ENCODE assay signal across 19 cellular contexts in the genomic region with DNA sequence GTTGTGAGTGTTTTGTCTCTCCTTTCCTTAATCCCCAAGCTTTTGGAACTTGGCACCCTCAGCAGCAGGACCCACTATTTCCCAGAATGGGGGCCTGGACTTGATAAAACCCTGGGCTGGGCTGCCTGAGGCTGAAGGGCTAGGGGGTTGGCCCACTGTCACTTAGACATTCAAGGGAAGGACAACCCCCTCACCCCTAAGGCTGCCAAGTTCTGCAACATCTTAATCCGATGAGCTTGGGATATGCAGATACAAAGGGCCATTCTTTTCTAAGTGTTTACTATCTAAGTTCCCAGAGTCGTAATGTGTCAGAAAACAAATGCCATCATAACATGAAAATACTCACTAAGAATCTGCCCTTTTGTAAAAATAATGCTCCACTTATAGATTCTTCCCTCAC. TPM values are rescaled to one million over a fixed set of nuclear protein-coding genes. Genes with fewer than 3 reads are reported as not detected.
DNase-seq lines count a peak whose midpoint lies in the region; ATAC-seq, FAIRE-seq and TF ChIP-seq lines count a peak whose summit lies in the region.
"Had no signal": no experiment of that assay in that cellular context is flagged by ENCODE, and none has a peak within 500 bp of the region (broad histone marks: within the 10 kb centered on the region; RNA-seq: fewer than 3 reads in every experiment).

No MANE protein-coding gene starts in this region.

- H3K27ac ChIP-seq in IMR-90 (ENCODE audit: insufficient read depth, low read length), result no peak overlapping the region
- peak overlapping the region; percentile 21 to 59 for H3K27ac ChIP-seq in coronary artery
- H3K27ac ChIP-seq in tibial nerve, result peak overlapping the region in 3 of 4 donors; percentile 0 to 55 (median 47)
- no peak overlapping the region for H3K27ac ChIP-seq in kidney (ENCODE audit: low read depth in 2 of 2, low read length in 2 of 2)
- H3K27ac ChIP-seq: HL-60, PC-9, SJCRH30 had no signal

- BruUV-seq in IMR-90 (replicated peaks; lab: Mats Ljungman, UMichigan), result no TSS peak

- no peak for FAIRE-seq in kidney (lab: Jason Lieb, UNC)
- FAIRE-seq: HTR-8/SVneo had no signal

- no peak overlapping the region for H3K4me2 ChIP-seq in IMR-90 (ENCODE audit: low read depth, low read length)
- H3K4me2 ChIP-seq: PC-9 had no signal

- TF ChIP-seq EP300 in tibial nerve (IDR thresholded peaks at IDR 0.05), result no peak

- H4K91ac ChIP-seq in IMR-90 (ENCODE audit: insufficient read depth, low read depth, low read length), result no peak overlapping the region

- peaks cover 50% of the 10 kb centered on the region for H3K9me1 ChIP-seq in IMR-90 (ENCODE audit: insufficient read depth, low read length)

- H3K79me1 ChIP-seq in IMR-90 (ENCODE audit: low read depth in 1 of 2, low read length in 2 of 2), result peaks cover 11 to 93% of the 10 kb centered on the region in 2 experiments; a peak in 3 of 4 replicates

- H3K23ac ChIP-seq in IMR-90 (ENCODE audit: low read depth, low read length), result no peak overlapping the region

- H4K5ac ChIP-seq in IMR-90 (ENCODE audit: low read depth, low read length), result no peak overlapping the region

- WGBS in IMR-90 (ENCODE audit: extremely low coverage in 2 of 2, insufficient read length in 1 of 2), 2 experiments, result no CpG with 5 or more reads among the region's 2 CpGs
- 44 to 57% methylated on average over 2 of the region's 2 CpGs for WGBS in tibial nerve, 2 donors

- no peak for ATAC-seq in IMR-90 (ENCODE audit: low read depth)

- no peak overlapping the region for H2BK15ac ChIP-seq in IMR-90 (ENCODE audit: low read depth, low read length)

- no peak overlapping the region for H2AK5ac ChIP-seq in IMR-90 (ENCODE audit: low read depth, low read length)

- no peak for TF ChIP-seq POLR2A in IMR-90 (IDR thresholded peaks at IDR 0.05; ENCODE audit: low read depth, low read length)
- TF ChIP-seq POLR2A in tibial nerve (IDR thresholded peaks at IDR 0.05), result no peak

- H2AK9ac ChIP-seq in IMR-90 (replicated peaks; ENCODE audit: low read depth, low read length, poor library complexity), result no peak overlapping the region

- no peak for TF ChIP-seq RAD21 in IMR-90 (IDR thresholded peaks at IDR 0.05; ENCODE audit: low read length)

- H3K4ac ChIP-seq in IMR-90 (ENCODE audit: low read depth, low read length), result no peak overlapping the region

- intact Hi-C loops in IMR-90 (cut with micrococcal nuclease) (no loop called here), kidney (cut with DNase I) (no loop called here)

- no peak overlapping the region for H4K8ac ChIP-seq in IMR-90 (ENCODE audit: low read depth in 2 of 2, low read length in 2 of 2)

- H3K36me3 ChIP-seq in IMR-90 (ENCODE audit: control insufficient read depth, insufficient read depth, low read length), result peaks cover 34% of the 10 kb centered on the region
- no peaks in the 10 kb centered on the region for H3K36me3 ChIP-seq in tibial nerve
- no peaks in the 10 kb centered on the region for H3K36me3 ChIP-seq in kidney (ENCODE audit: control insufficient read depth in 1 of 2, insufficient read depth in 2 of 2, low read length in 2 of 2)
- H3K36me3 ChIP-seq: BE2C, SJCRH30 had no signal

- dilution Hi-C loops in IMR-90 (cut with HindIII; ENCODE audit: low sequenced_read_pairs, unreplicated experiment), result no loop called here

- POLR2A ChIA-PET in IMR-90 (lab: Charles Lee; ENCODE audit: unreplicated experiment), result no interaction called here

- 0 out of 2 replicates have a peak overlapping the region, but pooled peaks have one; percentile 12 for H3K14ac ChIP-seq in IMR-90 (replicated peaks; ENCODE audit: low read depth, low read length)

- H3K4me3 ChIP-seq in IMR-90 (ENCODE audit: insufficient read depth, low read depth, low read length) (no peak overlapping the region), coronary artery (no peak overlapping the region), tibial nerve (no peak overlapping the region), kidney (ENCODE audit: low read length in 2 of 2) (no peak overlapping the region)
- H3K4me3 ChIP-seq: PC-9, SJCRH30 had no signal

- no peak overlapping the region for H3K18ac ChIP-seq in IMR-90 (ENCODE audit: low read depth, low read length)

- H3K9ac ChIP-seq in IMR-90 (ENCODE audit: low read depth, low read length), result no peak overlapping the region
- H3K9ac ChIP-seq in kidney (ENCODE audit: low read length in 2 of 2), result no peak overlapping the region

- no peak overlapping the region for H3K56ac ChIP-seq in IMR-90 (ENCODE audit: extremely low read depth, insufficient read depth, low read length)

- no peaks in the 10 kb centered on the region for H4K20me1 ChIP-seq in IMR-90 (ENCODE audit: insufficient read depth, low read length)

- CTCF ChIA-PET in IMR-90 (lab: Yijun Ruan, JAX), result no interaction called here

- H2BK120ac ChIP-seq in IMR-90 (ENCODE audit: low read depth, low read length), result no peak overlapping the region

- no peak overlapping the region for H2BK20ac ChIP-seq in IMR-90 (ENCODE audit: low read depth, low read length)

- no peak for DNase-seq in IMR-90
- DNase-seq in coronary artery (ENCODE audit: low spot score), result no peak
- peak; percentile 55 for DNase-seq in pons (ENCODE audit: low spot score)
- no peak for DNase-seq in tibial nerve (ENCODE audit: low spot score in 2 of 2)
- no peak for DNase-seq in kidney
- no peak for DNase-seq in NCI-H146 (lab: John Stamatoyannopoulos, UW)
- no peak for DNase-seq in AML-193 (lab: John Stamatoyannopoulos, UW)
- DNase-seq: BE2C; Calu3; CD4-positive, alpha-beta T cell; DMS53; H7; NCI-H1105 treated with DMSO at 0.1 percent for 48 hours; NCI-H187; NCI-H69; PC-9; SJCRH30 had no signal

- H2AFZ ChIP-seq in IMR-90 (replicated peaks; ENCODE audit: low read length, poor library complexity), result no peak overlapping the region
- H2AFZ ChIP-seq: PC-9 had no signal

- H2BK5ac ChIP-seq in IMR-90 (ENCODE audit: low read depth, low read length, poor library complexity, severe bottlenecking), result no peak overlapping the region

- H3K27me3 ChIP-seq in IMR-90 (ENCODE audit: control insufficient read depth, insufficient read depth, low read length) (no peaks in the 10 kb centered on the region), tibial nerve (no peaks in the 10 kb centered on the region)
- H3K27me3 ChIP-seq: BE2C had no signal

- TF ChIP-seq CTCF in IMR-90 (conservative IDR thresholded peaks at IDR 0.05; ENCODE audit: low read depth, low read length) (no peak), coronary artery (IDR thresholded peaks at IDR 0.05) (no peak), tibial nerve (IDR thresholded peaks at IDR 0.05) (no peak), kidney (IDR thresholded peaks at IDR 0.05; ENCODE audit: borderline replicate concordance, extremely low read depth, insufficient read depth) (no peak)

- H3K4me1 ChIP-seq in IMR-90 (ENCODE audit: control insufficient read depth, insufficient read depth, low read length), result peaks cover 26% of the 10 kb centered on the region
- H3K4me1 ChIP-seq in tibial nerve, result peaks cover 0 to 49% (median 25%) of the 10 kb centered on the region in 4 donors
- peaks cover 6 to 9% of the 10 kb centered on the region in 2 donors for H3K4me1 ChIP-seq in kidney (ENCODE audit: control insufficient read depth in 1 of 2, insufficient read depth in 1 of 2, low read depth in 1 of 2, low read length in 2 of 2)
- H3K4me1 ChIP-seq: BE2C had no signal

- H3K9me3 ChIP-seq in IMR-90 (ENCODE audit: control insufficient read depth, insufficient read depth, low read length) (no peaks in the 10 kb centered on the region), tibial nerve (no peaks in the 10 kb centered on the region), kidney (ENCODE audit: control insufficient read depth in 1 of 2, low read length in 2 of 2) (no peaks in the 10 kb centered on the region)
- H3K9me3 ChIP-seq: BE2C, SJCRH30 had no signal

- in situ Hi-C loops in IMR-90 (cut with MboI; ENCODE audit: low sequenced_read_pairs), result loop anchor here (10.0 kb wide), 1 partner anchor 246 kb away; no protein-coding TSS in a partner anchor

TF ChIP-seq in IMR-90, 13 proteins besides CTCF, POLR2A, EP300 and RAD21 (continues in another document):
- no peak for TF ChIP-seq SMC3 (IDR thresholded peaks at IDR 0.05; ENCODE audit: low read depth, low read length)
- TF ChIP-seq CHD1 (IDR thresholded peaks at IDR 0.05; ENCODE audit: low read depth, low read length), result no peak
- no peak for TF ChIP-seq NFE2L2 (IDR thresholded peaks at IDR 0.05; ENCODE audit: low read depth, low read length)
- TF ChIP-seq MAZ (IDR thresholded peaks at IDR 0.05; ENCODE audit: borderline replicate concordance, low read depth, low read length), result no peak
- no peak for TF ChIP-seq RFX5 (IDR thresholded peaks at IDR 0.05; ENCODE audit: low read depth, low read length)
- no peak for TF ChIP-seq CEBPB (IDR thresholded peaks at IDR 0.05; ENCODE audit: low read depth, low read length)
- TF ChIP-seq, protein P1, sequence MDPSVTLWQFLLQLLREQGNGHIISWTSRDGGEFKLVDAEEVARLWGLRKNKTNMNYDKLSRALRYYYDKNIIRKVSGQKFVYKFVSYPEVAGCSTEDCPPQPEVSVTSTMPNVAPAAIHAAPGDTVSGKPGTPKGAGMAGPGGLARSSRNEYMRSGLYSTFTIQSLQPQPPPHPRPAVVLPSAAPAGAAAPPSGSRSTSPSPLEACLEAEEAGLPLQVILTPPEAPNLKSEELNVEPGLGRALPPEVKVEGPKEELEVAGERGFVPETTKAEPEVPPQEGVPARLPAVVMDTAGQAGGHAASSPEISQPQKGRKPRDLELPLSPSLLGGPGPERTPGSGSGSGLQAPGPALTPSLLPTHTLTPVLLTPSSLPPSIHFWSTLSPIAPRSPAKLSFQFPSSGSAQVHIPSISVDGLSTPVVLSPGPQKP (IDR thresholded peaks at IDR 0.05; ENCODE audit: borderline replicate concordance, low read depth, low read length), result no peak
- no peak for TF ChIP-seq MAFK (IDR thresholded peaks at IDR 0.05; ENCODE audit: low read depth, low read length)
- TF ChIP-seq, protein P2, sequence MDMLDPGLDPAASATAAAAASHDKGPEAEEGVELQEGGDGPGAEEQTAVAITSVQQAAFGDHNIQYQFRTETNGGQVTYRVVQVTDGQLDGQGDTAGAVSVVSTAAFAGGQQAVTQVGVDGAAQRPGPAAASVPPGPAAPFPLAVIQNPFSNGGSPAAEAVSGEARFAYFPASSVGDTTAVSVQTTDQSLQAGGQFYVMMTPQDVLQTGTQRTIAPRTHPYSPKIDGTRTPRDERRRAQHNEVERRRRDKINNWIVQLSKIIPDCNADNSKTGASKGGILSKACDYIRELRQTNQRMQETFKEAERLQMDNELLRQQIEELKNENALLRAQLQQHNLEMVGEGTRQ (IDR thresholded peaks at IDR 0.05; ENCODE audit: low read depth, low read length), result no peak
- no peak for TF ChIP-seq BHLHE40 (IDR thresholded peaks at IDR 0.05; ENCODE audit: low read depth, low read length)
- TF ChIP-seq FOS (IDR thresholded peaks at IDR 0.05; ENCODE audit: low read depth, low read length), result no peak
- TF ChIP-seq MXI1 (IDR thresholded peaks at IDR 0.05; ENCODE audit: borderline replicate concordance, low read depth, low read length), result no peak

RNA-seq across cellular contexts. Expression of a gene that starts 42.9 kb away (rescaled TPM):
- total RNA-seq in IMR-90 (2012; rRNA removed) (21.1 and 25.8 TPM in 2 replicates), tibial nerve (10 to 100 TPM in 2 of 4 donors, 1 to 10 TPM in 2; 5.9 to 23.1 (median 11.4) TPM), kidney (38.1 TPM)
- polyA plus RNA-seq in IMR-90 (2012; rRNA removed) (17.6 and 19.4 TPM in 2 replicates), kidney (ENCODE audit: insufficient read depth, low read depth, low replicate concordance) (7.0 TPM)
- polyA plus RNA-seq in IMR-90 (2012; cell fraction: cytosol; rRNA removed), result 8.5 and 8.6 TPM in 2 replicates
- polyA plus RNA-seq in IMR-90 (2012; cell fraction: nucleus; rRNA removed; ENCODE audit: low replicate concordance), result 37.6 and 104 TPM in 2 replicates
- total RNA-seq: Calu3; CD4-positive, alpha-beta T cell; SJCRH30 had no signal

Comparison
In these comparisons a context has a peak if more than half of its experiments do, and no peak if none do; other contexts are left out.
1. H3K27ac ChIP-seq: peak in coronary artery (2 of 2) and tibial nerve (3 of 4); none in IMR-90 (single experiment) and kidney (0 of 2).